ENCODE assay signal across 20 cellular contexts in genomic region chrX:153538424-153538823, GRCh38. TPM values are rescaled to one million over a fixed set of nuclear protein-coding genes. Genes with fewer than 3 reads are reported as not detected.
DNase-seq lines count a peak whose midpoint lies in the region; ATAC-seq, FAIRE-seq and TF ChIP-seq lines count a peak whose summit lies in the region.
"Had no signal": no experiment of that assay in that cellular context is flagged by ENCODE, and none has a peak within 500 bp of the region (broad histone marks: within the 10 kb centered on the region; RNA-seq: fewer than 3 reads in every experiment).

No MANE protein-coding gene starts in this region.

- H3K4me3 Mint-ChIP-seq in glutamatergic neuron (ENCODE audit: unreplicated experiment) = no peak overlapping the region
- H3K4me3 Mint-ChIP-seq: CD4-positive, alpha-beta memory T cell; HFFc6 had no signal

- H3K27me3 ChIP-seq in pancreas (no peaks in the 10 kb centered on the region), stomach (peaks cover 0 to 16% (median 7%) of the 10 kb centered on the region in 3 donors)
- H3K27me3 ChIP-seq: MG63, SJSA1 had no signal

- H3K27ac Mint-ChIP-seq in glutamatergic neuron (ENCODE audit: unreplicated experiment) = peak overlapping the region; percentile 68
- H3K27ac Mint-ChIP-seq: CD4-positive, alpha-beta memory T cell; HFFc6 had no signal

- no peak overlapping the region for H3K27ac ChIP-seq in pancreas
- H3K27ac ChIP-seq in stomach = no peak overlapping the region
- H3K27ac ChIP-seq: BLaER1 treated with 17β-estradiol and CSF1 and Interleukin-3, amounts not matched to agents 10 nM and 100 nM; SJSA1 had no signal

- no peak for TF ChIP-seq EP300 in stomach (IDR thresholded peaks at IDR 0.05)

- peak; percentile 15 to 41 (median 18) for ATAC-seq in pancreas
- ATAC-seq: Right ventricle myocardium inferior had no signal

- H3K9me3 ChIP-seq in pancreas (no peaks in the 10 kb centered on the region), stomach (no peaks in the 10 kb centered on the region)
- H3K9me3 ChIP-seq: BLaER1 treated with 17β-estradiol and CSF1 and Interleukin-3, amounts not matched to agents 10 nM and 100 nM; Caco-2; MG63; SJSA1 had no signal

- TF ChIP-seq CTCF in glutamatergic neuron (IDR thresholded peaks at IDR 0.05; ENCODE audit: partially characterized antibody, unreplicated experiment) = no peak
- no peak for TF ChIP-seq CTCF in pancreas (IDR thresholded peaks at IDR 0.05)
- no peak for TF ChIP-seq CTCF in stomach (IDR thresholded peaks at IDR 0.05)

- H3K36me3 ChIP-seq in pancreas (no peaks in the 10 kb centered on the region), stomach (no peaks in the 10 kb centered on the region)
- H3K36me3 ChIP-seq: BLaER1 treated with 17β-estradiol and CSF1 and Interleukin-3, amounts not matched to agents 10 nM and 100 nM; MG63; SJSA1 had no signal

- no peak for TF ChIP-seq POLR2A in stomach (IDR thresholded peaks at IDR 0.05)

- H3K9me3 Mint-ChIP-seq in glutamatergic neuron (ENCODE audit: unreplicated experiment) = peaks cover 8% of the 10 kb centered on the region
- H3K9me3 Mint-ChIP-seq: HFFc6 had no signal

- intact Hi-C loops in pancreas (cut with DNase I) (no loop called here), stomach (cut with DNase I; ENCODE audit: low total_unique reads) (no loop called here)

- FAIRE-seq in pancreas (lab: Jason Lieb, UNC) = no peak

- DNase-seq in M059J (ENCODE audit: low read depth) = peak; percentile 46
- DNase-seq in NCI-H82 treated with DMSO at 0.1 percent for 48 hours (lab: John Stamatoyannopoulos, UW; ENCODE audit: unreplicated experiment) = peak; percentile 20
- DNase-seq in glutamatergic neuron = no peak
- peak in 1 of 6 donors; percentile 9 for DNase-seq in pancreas
- no peak for DNase-seq in GDM1 (lab: John Stamatoyannopoulos, UW)
- DNase-seq in stomach = no peak
- no peak for DNase-seq in D341Med (ENCODE audit: low spot score)
- DNase-seq: Caco-2; CD4-positive, alpha-beta memory T cell; H7; HFFc6; Kasumi-1; MG63; NCI-H1694 treated with DMSO at 0.1 percent for 48 hours; NCI-H510A; NCI-H774; OCI-M1 had no signal

- H3K36me3 Mint-ChIP-seq in glutamatergic neuron (ENCODE audit: unreplicated experiment) = no peaks in the 10 kb centered on the region
- H3K36me3 Mint-ChIP-seq: CD4-positive, alpha-beta memory T cell had no signal

- H3K27me3 Mint-ChIP-seq in glutamatergic neuron (ENCODE audit: unreplicated experiment) = no peaks in the 10 kb centered on the region
- H3K27me3 Mint-ChIP-seq: CD4-positive, alpha-beta memory T cell had no signal

- 44 to 66% methylated on average over 16 to 17 of the region's 17 CpGs for WGBS in pancreas, 2 donors
- 65 to 78% (median 75%) methylated on average over 5 to 17 of the region's 17 CpGs for WGBS in stomach, 5 donors

- no peaks in the 10 kb centered on the region for H3K4me1 ChIP-seq in pancreas
- H3K4me1 ChIP-seq in stomach = no peaks in the 10 kb centered on the region
- H3K4me1 ChIP-seq: BLaER1 treated with 17β-estradiol and CSF1 and Interleukin-3, amounts not matched to agents 10 nM and 100 nM; Caco-2; SJSA1 had no signal

- H3K4me3 ChIP-seq in pancreas (no peak overlapping the region), stomach (no peak overlapping the region)
- H3K4me3 ChIP-seq: BLaER1 treated with 17β-estradiol and CSF1 and Interleukin-3, amounts not matched to agents 10 nM and 100 nM; MG63; SJSA1 had no signal

- H3K4me1 Mint-ChIP-seq in glutamatergic neuron (ENCODE audit: low read depth, unreplicated experiment) = peaks cover 5% of the 10 kb centered on the region
- H3K4me1 Mint-ChIP-seq: CD4-positive, alpha-beta memory T cell had no signal

RNA-seq across cellular contexts. Expression of gene ATP2B3, which starts 21.0 kb away (rescaled TPM):
- total RNA-seq in M059J (2014; rRNA removed; shearing (Covaris generic)) = not detected in 2 replicates
- total RNA-seq in glutamatergic neuron (ENCODE audit: unreplicated experiment) (68.0 TPM), pancreas (under 1 TPM in 4 of 6 donors, not detected in 2; 0.03 to 0.06 (median 0.04) TPM), stomach (under 1 TPM in 1 of 5 donors, not detected in 4; 0.55 TPM)
- polyA plus RNA-seq in pancreas (under 1 TPM; 0.04 to 0.12 TPM), stomach (under 1 TPM in 1 of 3 donors, not detected in 2; 0.03 TPM)
- total RNA-seq: Caco-2; CD4-positive, alpha-beta memory T cell; H7; HFFc6; Right ventricle myocardium inferior; SJSA1 had no signal

RNA-seq across cellular contexts. Expression of gene BGN, which starts 43.6 kb away (rescaled TPM):
- 53.3 TPM in 2 replicates for total RNA-seq in M059J (2014; rRNA removed; shearing (Covaris generic))
- total RNA-seq in glutamatergic neuron (ENCODE audit: unreplicated experiment) = 0.56 TPM
- total RNA-seq in pancreas = 100 to 1,000 TPM in 1 of 6 donors, 10 to 100 TPM in 2, 1 to 10 TPM in 3; 4.0 to 113 (median 15.0) TPM
- polyA plus RNA-seq in pancreas = 10 to 100 TPM; 20.2 to 24.5 TPM
- total RNA-seq in stomach = 10 to 100 TPM in 3 of 5 donors, 1 to 10 TPM in 2; 6.2 to 64.3 (median 21.9) TPM
- 10 to 100 TPM in 2 of 3 donors, 1 to 10 TPM in 1; 9.3 to 22.7 (median 10.5) TPM for polyA plus RNA-seq in stomach
- total RNA-seq: CD4-positive, alpha-beta memory T cell had no signal
- polyA plus RNA-seq: CD4-positive, alpha-beta memory T cell had no signal

Comparison
In these comparisons a context has a peak if more than half of its experiments do, and no peak if none do; other contexts are left out.
1. DNase-seq: peak in M059J (single experiment) and NCI-H82 treated with DMSO at 0.1 percent for 48 hours (single experiment); none in glutamatergic neuron (single experiment), GDM1 (single experiment), stomach (single experiment) and D341Med (single experiment).
2. RNA of gene ATP2B3, which starts 21.0 kb away (total RNA-seq): 68.0 TPM in glutamatergic neuron (single experiment); 0.03 to 0.06 TPM in pancreas, not detected in M059J and 0.55 TPM in stomach; every median in the first group is over 10 times any median in the second.